In genomic region chr13:71339010-71339409, GRCh38 we compare ENCODE assay signal across 27 cellular contexts.
"Had no signal": no experiment of that assay in that cellular context is flagged by ENCODE, and none has a peak within 500 bp of the region (broad histone marks: within the 10 kb centered on the region; RNA-seq: fewer than 3 reads in every experiment).

No MANE protein-coding gene starts in this region.

- DNase-seq: hypothalamus; immature natural killer cell; kidney; left colon; left lung; lower lobe of right lung; mammary epithelial cell; mesendoderm; naive B cell; natural killer cell; nephron progenitor cell; occipital lobe; psoas muscle; right lobe of liver; spleen; stimulated activated CD4-positive, alpha-beta T cell treated with anti-CD3 and anti-CD28 coated beads, Interleukin-4, amount 100 ng/mL, for 24 hours; stimulated activated naive CD4-positive, alpha-beta T cell; tibial artery; trophoblast cell; upper lobe of right lung had no signal

- H3K4me2 ChIP-seq: neural progenitor cell had no signal

- H3K27me3 ChIP-seq: left lung, neural progenitor cell, neutrophil, right lobe of liver, spleen, suprapubic skin, tibial artery, upper lobe of right lung had no signal

- H3K9me3 ChIP-seq: lower lobe of right lung, neutrophil, psoas muscle, right lobe of liver, spleen, suprapubic skin, thoracic aorta, tibial artery, upper lobe of right lung had no signal

- H3K4me1 ChIP-seq: left lung, lower lobe of right lung, neural progenitor cell, parathyroid adenoma, psoas muscle, right lobe of liver, spleen, suprapubic skin, tibial artery, upper lobe of right lung had no signal

- H3K9ac ChIP-seq: neural progenitor cell, parathyroid adenoma had no signal

- H2AFZ ChIP-seq: parathyroid adenoma had no signal

- H3K27ac ChIP-seq: left lung, lower lobe of right lung, neural progenitor cell, neutrophil, parathyroid adenoma, psoas muscle, right lobe of liver, skin epidermis, spleen, suprapubic skin, thoracic aorta, tibial artery, upper lobe of right lung had no signal

- H3K4me3 ChIP-seq: left lung, lower lobe of right lung, neural progenitor cell, psoas muscle, right lobe of liver, skin epidermis, spleen, suprapubic skin, thoracic aorta, tibial artery, upper lobe of right lung had no signal

- H3K36me3 ChIP-seq: left lung, lower lobe of right lung, neural progenitor cell, neutrophil, right lobe of liver, spleen, suprapubic skin, thoracic aorta, tibial artery, upper lobe of right lung had no signal

- ATAC-seq: left colon; left lung; lower lobe of right lung; natural killer cell; psoas muscle; right lobe of liver; stimulated activated effector memory CD8-positive, alpha-beta T cell treated with anti-CD3 and anti-CD28 coated beads, Interleukin-12 subunit alpha, Interleukin-12 subunit beta, amount 100 ng/mL, for 72 hours; upper lobe of right lung had no signal
